Comparison of ENCODE assay signal across 8 cellular contexts in the genomic region with DNA sequence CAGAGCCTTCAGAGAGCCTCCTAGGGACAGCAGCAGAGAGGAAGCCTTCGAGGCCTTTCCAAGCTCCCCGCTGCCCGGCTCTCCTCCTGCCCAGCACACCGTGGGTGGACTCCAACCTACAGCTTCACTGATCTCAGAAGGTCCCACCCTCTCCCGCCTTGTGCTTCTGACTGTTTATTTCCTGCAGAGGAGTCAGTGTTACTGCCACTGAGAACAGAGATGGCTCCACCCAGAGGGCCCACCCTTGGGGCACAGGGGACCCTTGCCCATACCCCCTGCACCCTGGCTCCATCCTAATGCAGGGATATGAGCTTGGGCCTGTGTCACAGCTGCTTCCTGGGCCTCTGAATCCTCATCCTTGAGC. TPM values are rescaled to one million over a fixed set of nuclear protein-coding genes. Genes with fewer than 3 reads are reported as not detected.
DNase-seq lines count a peak whose midpoint lies in the region; ATAC-seq, FAIRE-seq and TF ChIP-seq lines count a peak whose summit lies in the region.

No MANE protein-coding gene starts in this region.

- 81 to 87% methylated on average over 3 to 5 of the region's 5 CpGs for WGBS in endodermal cell (ENCODE audit: insufficient coverage in 1 of 2, insufficient read length in 1 of 2), 2 experiments

- H3K4me1 ChIP-seq in CD4-positive, alpha-beta memory T cell (ENCODE audit: insufficient read depth, low read length), result peaks cover 41% of the 10 kb centered on the region
- peaks cover 4% of the 10 kb centered on the region for H3K4me1 ChIP-seq in endodermal cell (ENCODE audit: control insufficient read depth, insufficient read depth, low read length)

- CTCF ChIA-PET in CD4-positive, alpha-beta memory T cell (lab: Charles Lee; ENCODE audit: partially characterized antibody), result interaction anchor here (0.9 to 3.4 kb wide), 2 partner anchors 52 to 66 kb away, joined by 6 to 14 read pairs; a partner anchor contains a TSS
- CTCF ChIA-PET in activated B cell treated with CpG ODN at 0.5 μM for 24 hours (lab: Charles Lee), result no interaction called here

- no peaks in the 10 kb centered on the region for H3K36me3 Mint-ChIP-seq in CD4-positive, alpha-beta memory T cell
- H3K36me3 Mint-ChIP-seq in activated B cell treated with CpG ODN at 0.5 μM for 24 hours (ENCODE audit: low read depth) (no peaks in the 10 kb centered on the region), endodermal cell (ENCODE audit: low read depth) (no peaks in the 10 kb centered on the region)

- no peaks in the 10 kb centered on the region for H3K9me3 Mint-ChIP-seq in CD4-positive, alpha-beta memory T cell
- no peaks in the 10 kb centered on the region for H3K9me3 Mint-ChIP-seq in activated B cell treated with CpG ODN at 0.5 μM for 24 hours
- no peaks in the 10 kb centered on the region for H3K9me3 Mint-ChIP-seq in endodermal cell

- no peaks in the 10 kb centered on the region for H3K36me3 ChIP-seq in CD4-positive, alpha-beta memory T cell (ENCODE audit: insufficient read depth, low read length)
- H3K36me3 ChIP-seq in endodermal cell (ENCODE audit: control insufficient read depth, insufficient read depth, low read length), result no peaks in the 10 kb centered on the region

- DNase-seq in CD4-positive, alpha-beta memory T cell, result peak in 2 of 5 donors; percentile 36 to 49
- DNase-seq in activated B cell treated with CpG ODN at 0.5 μM for 24 hours (no peak), endodermal cell (no peak), posterior cingulate gyrus (peak in 6 of 10 donors; percentile 31 to 93 (median 71)), NCI-H1694 (lab: John Stamatoyannopoulos, UW) (no peak), urothelium cell line (ENCODE audit: low spot score) (no peak), HPDE6-E6E7 (ENCODE audit: extremely low spot score) (no peak)

- POLR2A ChIA-PET in CD4-positive, alpha-beta memory T cell (lab: Charles Lee; ENCODE audit: partially characterized antibody), result interaction anchor here (0.7 to 33.8 kb wide), 10 partner anchors 8 to 56 kb away, joined by 3 to 688 read pairs (median 6); a partner anchor contains a TSS
- POLR2A ChIA-PET in activated B cell treated with CpG ODN at 0.5 μM for 24 hours (lab: Charles Lee), result interaction anchor here (0.6 to 3.7 kb wide), 4 partner anchors 8 to 234 kb away, joined by 4 to 50 read pairs (median 8); a partner anchor contains a TSS

- peak overlapping the region; percentile 75 for H3K27ac ChIP-seq in CD4-positive, alpha-beta memory T cell (ENCODE audit: low read depth, low read length)
- H3K27ac ChIP-seq in endodermal cell (ENCODE audit: low read depth, low read length), result peak overlapping the region; percentile 75

- no peak overlapping the region for H3K9ac ChIP-seq in endodermal cell (ENCODE audit: extremely low read depth, low read length, poor library complexity, severe bottlenecking)

- H3K4me3 Mint-ChIP-seq in CD4-positive, alpha-beta memory T cell, result peak overlapping the region in 7 of 8 donors; percentile 50 to 89 (median 78)
- H3K4me3 Mint-ChIP-seq in activated B cell treated with CpG ODN at 0.5 μM for 24 hours (no peak overlapping the region), endodermal cell (no peak overlapping the region)

- intact Hi-C loops in CD4-positive, alpha-beta memory T cell (cut with micrococcal nuclease), result loop anchor here (1.0 kb wide), 2 partner anchors 9 to 54 kb away; no protein-coding TSS in a partner anchor
- intact Hi-C loops in activated B cell treated with CpG ODN at 0.5 μM for 24 hours (cut with micrococcal nuclease), result no loop called here
- intact Hi-C loops in posterior cingulate gyrus (cut with DNase I), result loop anchor here (2.0 kb wide), 1 partner anchor 52 kb away; a partner anchor contains a TSS

- H3K4me1 Mint-ChIP-seq in CD4-positive, alpha-beta memory T cell, result peaks cover 16 to 56% (median 39%) of the 10 kb centered on the region in 4 donors
- H3K4me1 Mint-ChIP-seq in activated B cell treated with CpG ODN at 0.5 μM for 24 hours, result peaks cover 32% of the 10 kb centered on the region
- peaks cover 33% of the 10 kb centered on the region for H3K4me1 Mint-ChIP-seq in endodermal cell

- no peaks in the 10 kb centered on the region for H3K27me3 Mint-ChIP-seq in CD4-positive, alpha-beta memory T cell
- H3K27me3 Mint-ChIP-seq in activated B cell treated with CpG ODN at 0.5 μM for 24 hours, result no peaks in the 10 kb centered on the region
- H3K27me3 Mint-ChIP-seq in endodermal cell (ENCODE audit: insufficient read depth), result peaks cover 2% of the 10 kb centered on the region

- FAIRE-seq in urothelium cell line (lab: Jason Lieb, UNC), result no peak

- H3K27ac Mint-ChIP-seq in CD4-positive, alpha-beta memory T cell, result peak overlapping the region; percentile 97 to 99 (median 99)
- H3K27ac Mint-ChIP-seq in activated B cell treated with CpG ODN at 0.5 μM for 24 hours (peak overlapping the region; percentile 50), endodermal cell (no peak overlapping the region)

- no peaks in the 10 kb centered on the region for H3K27me3 ChIP-seq in CD4-positive, alpha-beta memory T cell (ENCODE audit: insufficient read depth, low read length)
- H3K27me3 ChIP-seq in endodermal cell (ENCODE audit: control insufficient read depth, insufficient read depth, low read length, poor library complexity, severe bottlenecking), result no peaks in the 10 kb centered on the region

- no peaks in the 10 kb centered on the region for H3K9me3 ChIP-seq in CD4-positive, alpha-beta memory T cell (ENCODE audit: control insufficient read depth in 1 of 2, low read length in 2 of 2)
- H3K9me3 ChIP-seq in endodermal cell (ENCODE audit: control insufficient read depth, low read length), result no peaks in the 10 kb centered on the region

- H3K4me3 ChIP-seq in CD4-positive, alpha-beta memory T cell (ENCODE audit: low read length in 2 of 2), result peak overlapping the region in 1 of 2 donors; percentile 14
- no peak overlapping the region for H3K4me3 ChIP-seq in endodermal cell (ENCODE audit: low read length)

- TF ChIP-seq CTCF in activated B cell treated with CpG ODN at 0.5 μM for 24 hours (IDR thresholded peaks at IDR 0.05), result no peak
- no peak for TF ChIP-seq CTCF in endodermal cell (conservative IDR thresholded peaks at IDR 0.05)

- ATAC-seq in activated B cell treated with CpG ODN at 0.5 μM for 24 hours (ENCODE audit: low read depth) (no peak), GM21447 (IDR thresholded peaks at IDR 0.05; ENCODE audit: unreplicated experiment) (no peak)

RNA-seq across cellular contexts. Expression of a gene that starts 52.8 kb away (rescaled TPM):
- 100 to 1,000 TPM in 1 of 2 experiments, 10 to 100 TPM in 1; 93.7 to 104 TPM for total RNA-seq in CD4-positive, alpha-beta memory T cell
- 100 to 1,000 TPM in 1 of 2 donors, 10 to 100 TPM in 1; 74.3 to 102 TPM for polyA plus RNA-seq in CD4-positive, alpha-beta memory T cell
- 18.8 and 20.4 TPM in 2 replicates for total RNA-seq in activated B cell treated with CpG ODN at 0.5 μM for 24 hours
- total RNA-seq in endodermal cell, result 10 to 100 TPM; 35.5 to 36.3 TPM
- polyA plus RNA-seq in endodermal cell (2013, experiment 1 of 2), result 45.3 TPM
- polyA plus RNA-seq in endodermal cell (2013, experiment 2 of 2), result 45.3 TPM

Comparison
In these comparisons a context has a peak if more than half of its experiments do, and no peak if none do; other contexts are left out.
1. DNase-seq: peak in posterior cingulate gyrus (6 of 10); none in activated B cell treated with CpG ODN at 0.5 μM for 24 hours (single experiment), endodermal cell (single experiment), NCI-H1694 (single experiment), urothelium cell line (single experiment) and HPDE6-E6E7 (single experiment).
2. H3K4me3 Mint-ChIP-seq: peak in CD4-positive, alpha-beta memory T cell (7 of 8); none in activated B cell treated with CpG ODN at 0.5 μM for 24 hours (single experiment) and endodermal cell (single experiment).